In the genomic region with DNA sequence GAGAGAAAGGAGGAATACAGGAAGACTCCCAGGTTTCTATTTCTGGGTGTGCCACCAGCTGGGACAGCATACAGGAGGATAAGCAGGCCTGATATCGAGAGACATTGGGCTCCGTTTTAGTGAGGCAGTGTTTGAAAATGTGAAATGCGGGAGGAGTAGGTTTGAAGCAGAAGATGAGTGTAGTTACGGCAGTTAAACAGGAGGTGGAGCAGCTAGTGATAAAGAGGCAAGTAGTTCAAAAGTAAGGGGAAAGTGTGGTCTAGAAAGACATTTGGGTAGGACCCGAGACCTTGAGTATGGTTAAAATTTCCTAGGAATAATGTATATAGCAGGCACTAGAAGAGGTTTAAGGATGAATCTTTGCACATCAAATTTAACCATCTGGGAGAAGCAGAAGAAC, we compare ENCODE assay signal across 8 cellular contexts. TPM values are rescaled to one million over a fixed set of nuclear protein-coding genes. Genes with fewer than 3 reads are reported as not detected.
A peak's percentile ranks its signal among the peaks of the same experiment; 100 is the strongest.
DNase-seq lines count a peak whose midpoint lies in the region; ATAC-seq and TF ChIP-seq lines count a peak whose summit lies in the region.

No MANE protein-coding gene starts in this region.

- peaks cover 25% of the 10 kb centered on the region; the same call in 1 of the 2 replicates for H3K36me3 ChIP-seq in OCI-LY1 (ENCODE audit: insufficient read depth, low read length)
- peaks cover 0 to 65% (median 0%) of the 10 kb centered on the region in 3 donors for H3K36me3 ChIP-seq in tibial nerve

- no peaks in the 10 kb centered on the region for H3K27me3 ChIP-seq in OCI-LY1 (ENCODE audit: insufficient read depth, low read length)
- no peaks in the 10 kb centered on the region for H3K27me3 ChIP-seq in tibial nerve

- TF ChIP-seq CTCF in GM20000 (IDR thresholded peaks at IDR 0.05; ENCODE audit: extremely low read depth, missing control alignments) = peak; percentile 16
- TF ChIP-seq CTCF in OCI-LY1 (IDR thresholded peaks at IDR 0.05; ENCODE audit: low read length) = peak; percentile 61
- TF ChIP-seq CTCF in tibial nerve (IDR thresholded peaks at IDR 0.05) = peak; percentile 9 to 30 (median 19)

- H3K9ac ChIP-seq in OCI-LY1 (ENCODE audit: low read length) = no peak overlapping the region

- H3K4me2 ChIP-seq in OCI-LY1 (ENCODE audit: low read length) = no peak overlapping the region

- DNase-seq in EH (ENCODE audit: low read depth) = peak; percentile 39
- DNase-seq in GM20000 (ENCODE audit: low spot score) = peak; percentile 22
- peak; percentile 37 for DNase-seq in fibroblast of gingiva (ENCODE audit: low read depth)
- DNase-seq in tibial nerve (ENCODE audit: low spot score in 2 of 2) = no peak
- DNase-seq in activated gamma-delta T cell treated with Interleukin-2 at 50 U/mL for 16 hours = no peak
- DNase-seq in stimulated activated CD4-positive, alpha-beta T cell treated with anti-CD3 and anti-CD28 coated beads, Interleukin-4, amount 100 ng/mL, for 24 hours = no peak

- H3K9me2 ChIP-seq in OCI-LY1 (ENCODE audit: low read depth, low read length) = no peaks in the 10 kb centered on the region

- ATAC-seq in HG03196 (IDR thresholded peaks at IDR 0.05; ENCODE audit: unreplicated experiment) = no peak

- H3F3A ChIP-seq in OCI-LY1 (ENCODE audit: insufficient read depth, low read length) = no peaks in the 10 kb centered on the region; the same call in 1 of the 2 replicates

- H3K4me1 ChIP-seq in OCI-LY1 (ENCODE audit: insufficient read depth, low read length, severe bottlenecking) (no peaks in the 10 kb centered on the region), tibial nerve (peaks cover 0 to 5% (median 2%) of the 10 kb centered on the region in 4 donors)

- TF ChIP-seq POLR2A in tibial nerve (IDR thresholded peaks at IDR 0.05) = no peak

- H2AFZ ChIP-seq in OCI-LY1 (ENCODE audit: low read length) = no peak overlapping the region

- no peaks in the 10 kb centered on the region for H4K20me1 ChIP-seq in OCI-LY1 (ENCODE audit: insufficient read depth, low read length)

- H3K4me3 ChIP-seq in OCI-LY1 (ENCODE audit: low read depth, low read length, poor library complexity, severe bottlenecking) (no peak overlapping the region), tibial nerve (no peak overlapping the region)

- WGBS in tibial nerve, 2 donors = 77 to 81% methylated on average over 5 of the region's 5 CpGs

- TF ChIP-seq EP300 in tibial nerve (IDR thresholded peaks at IDR 0.05) = no peak

- H3K9me3 ChIP-seq in OCI-LY1 (ENCODE audit: low read length) (no peaks in the 10 kb centered on the region), tibial nerve (no peaks in the 10 kb centered on the region)

- no peak overlapping the region for H3K27ac ChIP-seq in OCI-LY1 (ENCODE audit: low read depth, low read length, poor library complexity, severe bottlenecking)
- no peak overlapping the region for H3K27ac ChIP-seq in tibial nerve

- no peaks in the 10 kb centered on the region for H3K79me2 ChIP-seq in OCI-LY1 (ENCODE audit: insufficient read depth, low read length)

RNA-seq across cellular contexts. Expression of a gene that starts 42.4 kb away (rescaled TPM):
- total RNA-seq in tibial nerve = 10 to 100 TPM; 35.0 to 80.4 (median 40.6) TPM

Comparison
In these comparisons a context has a peak if more than half of its experiments do, and no peak if none do; other contexts are left out.
1. DNase-seq: peak in EH (single experiment), GM20000 (single experiment) and fibroblast of gingiva (single experiment); none in tibial nerve (0 of 2), activated gamma-delta T cell treated with Interleukin-2 at 50 U/mL for 16 hours (single experiment) and stimulated activated CD4-positive, alpha-beta T cell treated with anti-CD3 and anti-CD28 coated beads, Interleukin-4, amount 100 ng/mL, for 24 hours (single experiment).
2. Peak in every context shown above with its lines, with median percentiles within 50 percentile points of each other: CTCF ChIP-seq.